In genomic region chr22:17057959-17058814, GRCh38 we compare ENCODE assay signal across 7 cellular contexts. TPM values are rescaled to one million over a fixed set of nuclear protein-coding genes. Genes with fewer than 3 reads are reported as not detected.
A peak's percentile ranks its signal among the peaks of the same experiment; 100 is the strongest.
DNase-seq lines count a peak whose midpoint lies in the region; ATAC-seq and TF ChIP-seq lines count a peak whose summit lies in the region.

No MANE protein-coding gene starts in this region.

- peak; percentile 62 for DNase-seq in GM12865 (ENCODE audit: low read depth)
- DNase-seq in SK-N-DZ (ENCODE audit: low spot score), result peak; percentile 64
- DNase-seq in anterior cingulate cortex (lab: John Stamatoyannopoulos, UW), result peak in 48 of 58 donors; percentile 8 to 69 (median 39)
- peak; percentile 53 to 70 (median 61) for DNase-seq in right cardiac atrium
- DNase-seq in putamen (ENCODE audit: low spot score), result peak; percentile 67

- WGBS in right cardiac atrium, result 27% methylated on average over 11 of the region's 11 CpGs

- H3K4me3 ChIP-seq in GM12865 (ENCODE audit: low read depth, low read length) (no peak overlapping the region), right cardiac atrium (ENCODE audit: low read length) (no peak overlapping the region)

- H3K4me1 ChIP-seq in right cardiac atrium (ENCODE audit: control insufficient read depth, insufficient read depth, low read length), result no peaks in the 10 kb centered on the region

- intact Hi-C loops in right cardiac atrium (cut with DNase I), result loop anchor here (2.0 to 10.0 kb wide), 4 partner anchors 123 to 141 kb away; no protein-coding TSS in a partner anchor

- no peak overlapping the region for H3K27ac ChIP-seq in right cardiac atrium (ENCODE audit: low read length)

- ATAC-seq in right cardiac atrium, result peak; percentile 72 to 80
- no peak for ATAC-seq in HG02759 (IDR thresholded peaks at IDR 0.05; ENCODE audit: unreplicated experiment)

- H3K9me3 ChIP-seq in right cardiac atrium (ENCODE audit: control insufficient read depth, low read length), result no peaks in the 10 kb centered on the region

- TF ChIP-seq CTCF in GM12865 (IDR thresholded peaks at IDR 0.05; ENCODE audit: insufficient read depth, low read depth, low read length, missing control alignments) (peak; percentile 93), LNCAP (IDR thresholded peaks at IDR 0.05) (peak; percentile 91)

- H3K27me3 ChIP-seq in right cardiac atrium (ENCODE audit: control insufficient read depth, insufficient read depth), result no peaks in the 10 kb centered on the region

RNA-seq across cellular contexts. Expression of gene IL17RA, which starts 26.6 kb away (rescaled TPM):
- polyA plus RNA-seq in SK-N-DZ (2014; cell fraction: cytosol; rRNA removed), result 2.7 and 3.0 TPM in 2 replicates
- 2.2 and 3.3 TPM in 2 replicates for polyA plus RNA-seq in SK-N-DZ (2014; cell fraction: nucleus; rRNA removed)
- 10 to 100 TPM in 3 of 4 donors, 1 to 10 TPM in 1; 8.7 to 13.4 (median 12.6) TPM for total RNA-seq in right cardiac atrium
- polyA plus RNA-seq in right cardiac atrium, result 4.6 TPM

RNA-seq across cellular contexts. Expression of gene GAB4, which starts 50.2 kb away (rescaled TPM):
- 0.03 TPM in 1 of 2 replicates, not detected in the other for polyA plus RNA-seq in SK-N-DZ (2014; cell fraction: cytosol; rRNA removed)
- 0.35 TPM in 1 of 2 replicates, not detected in the other for polyA plus RNA-seq in SK-N-DZ (2014; cell fraction: nucleus; rRNA removed)
- total RNA-seq in right cardiac atrium, result not detected
- polyA plus RNA-seq in right cardiac atrium, result not detected
